Comparison of ENCODE assay signal across 24 cellular contexts in the genomic region with DNA sequence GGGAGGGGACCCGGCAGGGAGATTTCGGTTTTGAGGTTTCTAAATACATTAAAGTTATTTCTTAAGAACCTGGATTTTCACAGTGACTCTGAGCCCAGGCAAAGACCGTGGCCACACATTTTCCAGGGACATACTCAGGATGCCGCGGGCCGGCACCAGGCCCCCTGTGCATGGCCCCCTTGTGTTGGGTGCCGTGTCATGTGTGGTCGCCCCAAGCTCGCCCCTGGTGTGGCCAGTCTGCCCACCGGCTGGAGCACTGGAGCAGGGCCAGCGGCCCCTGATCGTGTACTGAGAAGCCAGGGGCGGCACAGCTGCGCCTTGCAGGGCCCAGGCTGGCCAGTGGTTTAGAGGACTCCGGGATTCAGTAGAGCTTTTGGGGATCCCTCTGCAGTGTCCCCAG. TPM values are rescaled to one million over a fixed set of nuclear protein-coding genes. Genes with fewer than 3 reads are reported as not detected.
"Had no signal": no experiment of that assay in that cellular context is flagged by ENCODE, and none has a peak within 500 bp of the region (broad histone marks: within the 10 kb centered on the region; RNA-seq: fewer than 3 reads in every experiment).

No MANE protein-coding gene starts in this region.

- ATAC-seq: natural killer cell; sciatic nerve; stimulated activated naive B cell treated with anti-CD40 and anti-IgM and Interleukin-4, amounts not matched to agents 10 μg/mL and 1 μg/mL and 100 μg/mL, for 72 hours; stimulated activated naive CD8-positive, alpha-beta T cell treated with anti-CD3 and anti-CD28 coated beads, Interleukin-15, Interleukin-2, amounts not matched to agents 100 U/mL and 50 U/mL, for 24 hours had no signal

- H3K36me3 ChIP-seq: left ventricle myocardium inferior, neural progenitor cell, ovary, right atrium auricular region, suprapubic skin, thoracic aorta, tibial artery, upper lobe of right lung had no signal

- H3K27me3 ChIP-seq: neural progenitor cell, ovary, right atrium auricular region, upper lobe of right lung had no signal

- H3K4me1 ChIP-seq: left ventricle myocardium inferior, neural progenitor cell, right atrium auricular region, tibial artery, upper lobe of right lung had no signal

- H3K9me3 ChIP-seq: left ventricle myocardium inferior, ovary, right atrium auricular region, suprapubic skin, thoracic aorta, upper lobe of right lung had no signal

- H3K27ac ChIP-seq: left ventricle myocardium inferior, neural progenitor cell, ovary, right atrium auricular region, suprapubic skin, thoracic aorta, tibial artery, upper lobe of right lung had no signal

- DNase-seq: islet precursor cell; left ventricle myocardium inferior; mesendoderm; naive B cell; natural killer cell; nephron progenitor cell; ovary; stimulated activated CD4-positive, alpha-beta T cell treated with anti-CD3 and anti-CD28 coated beads, Interleukin-12 subunit alpha, Interleukin-12 subunit beta, amount 100 ng/mL, for 4 hours; stimulated activated CD4-positive, alpha-beta T cell treated with anti-CD3 and anti-CD28 coated beads, Interleukin-15, amount 100 ng/mL, for 24 hours; stimulated activated CD4-positive, alpha-beta T cell treated with anti-CD3 and anti-CD28 coated beads, Interleukin-2, amount 100 ng/mL, for 24 hours; stimulated activated CD4-positive, alpha-beta T cell treated with anti-CD3 and anti-CD28 coated beads, Interleukin-4, amount 100 ng/mL, for 1 hour; stimulated activated naive B cell treated with anti-CD40 and anti-IgM and Interleukin-4, amounts not matched to agents 10 μg/mL and 1 μg/mL and 100 μg/mL, for 72 hours; stimulated activated naive CD8-positive, alpha-beta T cell treated with anti-CD3 and anti-CD28 coated beads, Interleukin-15, Interleukin-2, amounts not matched to agents 100 U/mL and 50 U/mL, for 24 hours; tibial artery; trophoblast cell; upper lobe of right lung had no signal

- H3K9ac ChIP-seq: neural progenitor cell had no signal

- H3K4me2 ChIP-seq: neural progenitor cell had no signal

- H3K4me3 ChIP-seq: left ventricle myocardium inferior, lung, neural progenitor cell, ovary, right atrium auricular region, skin epidermis, suprapubic skin, thoracic aorta, tibial artery, upper lobe of right lung had no signal

- H2AFZ ChIP-seq: neural progenitor cell had no signal

RNA-seq across cellular contexts. Expression of gene ARHGEF16, which starts 26.6 kb away (rescaled TPM):
- total RNA-seq: mononuclear cell, natural killer cell had no signal
